ENCODE assay signal across 39 cellular contexts in genomic region chr11:2595205-2595604, GRCh38.
"Had no signal": no experiment of that assay in that cellular context is flagged by ENCODE, and none has a peak within 500 bp of the region (broad histone marks: within the 10 kb centered on the region; RNA-seq: fewer than 3 reads in every experiment).

No MANE protein-coding gene starts in this region.

- H3K4me3 Mint-ChIP-seq: activated naive CD4-positive, alpha-beta T cell treated with anti-CD3 and anti-CD28 coated beads for 36 hours; activated naive CD4-positive, alpha-beta T cell treated with anti-CD3 and anti-CD28 coated beads, Interleukin-2, amount 10 ng/mL, durations not matched to agents 7 days and 5 days; activated naive CD4-positive, alpha-beta T cell treated with anti-CD3 and anti-CD28 coated beads, Interleukin-2, amount 50 U/mL, for 24 hours; activated naive CD8-positive, alpha-beta T cell; activated naive CD8-positive, alpha-beta T cell treated with anti-CD3 and anti-CD28 coated beads for 36 hours; activated naive CD8-positive, alpha-beta T cell treated with anti-CD3 and anti-CD28 coated beads, Interleukin-2, amount 10 ng/mL, durations not matched to agents 7 days and 5 days; activated naive CD8-positive, alpha-beta T cell treated with anti-CD3 and anti-CD28 coated beads, Interleukin-2, amount 50 U/mL, for 24 hours; activated T-cell treated with anti-CD3 and anti-CD28 coated beads, Interleukin-2, amount 50 U/mL, for 24 hours; activated T-cell treated with anti-CD3 and anti-CD28 coated beads, Interleukin-2, amount 50 U/mL, for 4 hours; activated T-cell treated with anti-CD3 and anti-CD28 coated beads, Interleukin-2, amount 50 U/mL, for 72 hours; activated T-helper 1 cell treated with anti-CD3 and anti-CD28 coated beads, Interleukin-12 subunit alpha, Interleukin-12 subunit beta, Interleukin-2, Interleukin-4 antibody, amounts not matched to agents 30 ng/mL and 10 ng/mL and 1 ng/mL, durations not matched to agents 14 hours and 24 hours and 36 hours; activated T-helper 17 cell treated with anti-CD3 and anti-CD28 coated beads, Interleukin-2, amount 50 U/mL, for 72 hours; brain; central memory CD8-positive, alpha-beta T cell had no signal

- H3K4me1 ChIP-seq: ascending aorta, body of pancreas, breast epithelium had no signal

- H3K27ac Mint-ChIP-seq: activated naive CD4-positive, alpha-beta T cell treated with anti-CD3 and anti-CD28 coated beads for 36 hours; activated naive CD4-positive, alpha-beta T cell treated with anti-CD3 and anti-CD28 coated beads, Interleukin-2, amount 10 ng/mL, durations not matched to agents 7 days and 5 days; activated naive CD4-positive, alpha-beta T cell treated with anti-CD3 and anti-CD28 coated beads, Interleukin-2, amount 50 U/mL, for 24 hours; activated naive CD4-positive, alpha-beta T cell treated with anti-CD3 and anti-CD28 coated beads, Interleukin-2, amount 50 U/mL, for 72 hours; activated naive CD8-positive, alpha-beta T cell; activated naive CD8-positive, alpha-beta T cell treated with anti-CD3 and anti-CD28 coated beads for 36 hours; activated naive CD8-positive, alpha-beta T cell treated with anti-CD3 and anti-CD28 coated beads, Interleukin-2, amount 10 ng/mL, durations not matched to agents 7 days and 5 days; activated naive CD8-positive, alpha-beta T cell treated with anti-CD3 and anti-CD28 coated beads, Interleukin-2, amount 50 U/mL, for 24 hours; activated T-cell treated with anti-CD3 and anti-CD28 coated beads, Interleukin-2, amount 50 U/mL, for 24 hours; activated T-helper 1 cell treated with anti-CD3 and anti-CD28 coated beads, Interleukin-12 subunit alpha, Interleukin-12 subunit beta, Interleukin-2, Interleukin-4 antibody, amounts not matched to agents 30 ng/mL and 10 ng/mL and 1 ng/mL, durations not matched to agents 14 hours and 24 hours and 36 hours; activated T-helper 17 cell treated with anti-CD3 and anti-CD28 coated beads, Interleukin-2, amount 50 U/mL, for 72 hours; activated T-helper 2 cell treated with anti-CD3 and anti-CD28 coated beads, Interferon-gamma antibody, Interleukin-2, Interleukin-4, amounts not matched to agents 10 μg/mL and 5 μg/mL and 100 μg/mL, durations not matched to agents 14 hours and 24 hours and 36 hours; brain had no signal

- H3K27me3 Mint-ChIP-seq: activated naive CD4-positive, alpha-beta T cell treated with anti-CD3 and anti-CD28 coated beads, Interleukin-2, amount 10 ng/mL, durations not matched to agents 7 days and 5 days; activated naive CD4-positive, alpha-beta T cell treated with anti-CD3 and anti-CD28 coated beads, Interleukin-2, amount 50 U/mL, for 24 hours; activated naive CD8-positive, alpha-beta T cell; activated naive CD8-positive, alpha-beta T cell treated with anti-CD3 and anti-CD28 coated beads for 36 hours; activated naive CD8-positive, alpha-beta T cell treated with anti-CD3 and anti-CD28 coated beads, Interleukin-2, amount 10 ng/mL, durations not matched to agents 7 days and 5 days; activated naive CD8-positive, alpha-beta T cell treated with anti-CD3 and anti-CD28 coated beads, Interleukin-2, amount 50 U/mL, for 24 hours; activated T-cell treated with anti-CD3 and anti-CD28 coated beads, Interleukin-2, amount 50 U/mL, for 24 hours; activated T-helper 17 cell treated with anti-CD3 and anti-CD28 coated beads, Interleukin-2, amount 50 U/mL, for 72 hours had no signal

- DNase-seq: activated effector memory CD4-positive, alpha-beta T cell treated with anti-CD3 and anti-CD28 coated beads, Interleukin-2, amount 50 U/mL, for 16 hours; activated effector memory CD4-positive, alpha-beta T cell treated with Interleukin-2 at 50 U/mL for 16 hours; activated gamma-delta T cell; activated gamma-delta T cell treated with Interleukin-2 at 50 U/mL for 16 hours; activated naive CD4-positive, alpha-beta T cell; activated naive CD4-positive, alpha-beta T cell treated with anti-CD3 and anti-CD28 coated beads for 36 hours; activated naive CD4-positive, alpha-beta T cell treated with anti-CD3 and anti-CD28 coated beads, Interleukin-2, amount 10 ng/mL, durations not matched to agents 7 days and 5 days; activated naive CD4-positive, alpha-beta T cell treated with anti-CD3 and anti-CD28 coated beads, Interleukin-2, amount 50 U/mL, for 16 hours; activated naive CD4-positive, alpha-beta T cell treated with Interleukin-2 at 50 U/mL for 16 hours; activated naive CD8-positive, alpha-beta T cell treated with anti-CD3 and anti-CD28 coated beads for 36 hours; activated naive CD8-positive, alpha-beta T cell treated with anti-CD3 and anti-CD28 coated beads, Interleukin-2, amount 10 ng/mL, durations not matched to agents 7 days and 5 days; activated naive CD8-positive, alpha-beta T cell treated with anti-CD3 and anti-CD28 coated beads, Interleukin-2, amount 50 U/mL, for 24 hours; activated T-cell treated with anti-CD3 and anti-CD28 coated beads, Interleukin-2, amount 50 U/mL, for 24 hours; activated T-cell treated with anti-CD3 and anti-CD28 coated beads, Interleukin-2, amount 50 U/mL, for 4 hours; activated T-cell treated with anti-CD3 and anti-CD28 coated beads, Interleukin-2, amount 50 U/mL, for 48 hours; activated T-cell treated with anti-CD3 and anti-CD28 coated beads, Interleukin-2, amount 50 U/mL, for 72 hours; adrenal gland; amniotic stem cell; amygdala; anterior cingulate cortex; aorta; body of pancreas; brain microvascular endothelial cell; caudate nucleus; central memory CD4-positive, alpha-beta T cell; cerebellar nuclear complex had no signal

- H3K4me1 Mint-ChIP-seq: activated naive CD4-positive, alpha-beta T cell treated with anti-CD3 and anti-CD28 coated beads, Interleukin-2, amount 50 U/mL, for 24 hours; activated naive CD8-positive, alpha-beta T cell treated with anti-CD3 and anti-CD28 coated beads for 36 hours; activated naive CD8-positive, alpha-beta T cell treated with anti-CD3 and anti-CD28 coated beads, Interleukin-2, amount 10 ng/mL, durations not matched to agents 7 days and 5 days; activated naive CD8-positive, alpha-beta T cell treated with anti-CD3 and anti-CD28 coated beads, Interleukin-2, amount 50 U/mL, for 24 hours; activated T-helper 17 cell treated with anti-CD3 and anti-CD28 coated beads, Interleukin-2, amount 50 U/mL, for 72 hours; central memory CD8-positive, alpha-beta T cell had no signal

- H3K9me3 ChIP-seq: body of pancreas had no signal

- H3K27me3 ChIP-seq: adrenal gland, ascending aorta, body of pancreas, brain microvascular endothelial cell, breast epithelium had no signal

- H3K4me3 ChIP-seq: adrenal gland, ascending aorta, body of pancreas, breast epithelium, cardiac muscle cell had no signal

- FAIRE-seq: astrocyte, bronchial epithelial cell had no signal

- H3K36me3 ChIP-seq: ascending aorta, brain microvascular endothelial cell, breast epithelium, cardiac muscle cell had no signal

- H3K27ac ChIP-seq: adrenal gland, ascending aorta, body of pancreas, brain microvascular endothelial cell, breast epithelium, cardiac muscle cell had no signal

- H3K9me3 Mint-ChIP-seq: central memory CD8-positive, alpha-beta T cell had no signal

- ATAC-seq: activated naive CD4-positive, alpha-beta T cell treated with anti-CD3 and anti-CD28 coated beads, Interleukin-2, amount 50 U/mL, for 72 hours; activated naive CD8-positive, alpha-beta T cell treated with anti-CD3 and anti-CD28 coated beads, Interleukin-2, amount 50 U/mL, for 24 hours; activated T-cell treated with anti-CD3 and anti-CD28 coated beads, Interleukin-2, amount 50 U/mL, for 4 hours; activated T-cell treated with anti-CD3 and anti-CD28 coated beads, Interleukin-2, amount 50 U/mL, for 72 hours; activated T-helper 17 cell treated with anti-CD3 and anti-CD28 coated beads, Interleukin-2, amount 50 U/mL, for 72 hours; body of pancreas had no signal
